35 cellular contexts compared by ENCODE assay signal in genomic region chr11:100353083-100353482, GRCh38.
"Had no signal": no experiment of that assay in that cellular context is flagged by ENCODE, and none has a peak within 500 bp of the region (broad histone marks: within the 10 kb centered on the region; RNA-seq: fewer than 3 reads in every experiment).

No MANE protein-coding gene starts in this region.

- ATAC-seq: activated CD8-positive, alpha-beta memory T cell treated with anti-CD3 and anti-CD28 coated beads, Interleukin-2, amount 10 ng/mL, durations not matched to agents 7 days and 5 days; activated naive CD8-positive, alpha-beta T cell treated with anti-CD3 and anti-CD28 coated beads, Interleukin-2, amount 50 U/mL, for 24 hours had no signal

- H3K9me3 ChIP-seq: MG63 had no signal

- H2AFZ ChIP-seq: PC-9 had no signal

- H3K4me2 ChIP-seq: PC-9 had no signal

- H3K4me3 ChIP-seq: MG63, PC-9 had no signal

- H3K27ac ChIP-seq: PC-9, RWPE1, VCaP had no signal

- H3K27me3 ChIP-seq: MG63 had no signal

- H3K36me3 ChIP-seq: MG63 had no signal

- DNase-seq: activated B cell treated with CpG ODN at 0.5 μM for 24 hours; activated CD4-positive, alpha-beta memory T cell treated with anti-CD3 and anti-CD28 coated beads for 36 hours; activated CD4-positive, alpha-beta T cell treated with anti-CD3 and anti-CD28 coated beads for 4 hours; activated CD4-positive, alpha-beta T cell treated with anti-CD3 and anti-CD28 coated beads, Interleukin-2, amount 50 U/mL, for 1 hour; activated CD4-positive, CD25-positive, alpha-beta regulatory T cell treated with anti-CD3 and anti-CD28 coated beads, Interleukin-2, amount 50 U/mL, for 72 hours; activated CD8-positive, alpha-beta memory T cell treated with anti-CD3 and anti-CD28 coated beads, Interleukin-2, amount 10 ng/mL, durations not matched to agents 7 days and 5 days; activated CD8-positive, alpha-beta memory T cell treated with anti-CD3 and anti-CD28 coated beads, Interleukin-2, amount 50 U/mL, for 48 hours; activated effector memory CD4-positive, alpha-beta T cell treated with Interleukin-2 at 50 U/mL for 16 hours; activated naive CD4-positive, alpha-beta T cell treated with anti-CD3 and anti-CD28 coated beads, Interleukin-2, amount 10 ng/mL, durations not matched to agents 7 days and 5 days; activated naive CD8-positive, alpha-beta T cell treated with anti-CD3 and anti-CD28 coated beads, Interleukin-2, amount 50 U/mL, for 24 hours; activated T-cell treated with anti-CD3 and anti-CD28 coated beads, Interleukin-2, amount 50 U/mL, for 48 hours; anterior cingulate cortex; central memory CD4-positive, alpha-beta T cell; Karpas-422; KBM-7; MG63; NCI-H1092 treated with DMSO at 0.1 percent for 48 hours; NCI-H1417; NCI-H146; NCI-H187; NCI-H2029 treated with DMSO at 0.1 percent for 48 hours; NCI-H2107; NCI-H2171; NCI-H2227 treated with DMSO at 0.1 percent for 48 hours; NCI-H446; NCI-H510A treated with DMSO at 0.1 percent for 48 hours; NCI-H69; PC-9; Right ventricle myocardium superior; SW 1271; T-helper 1 cell; T-helper 2 cell; T-helper 9 cell had no signal
